Comparison of ENCODE assay signal across 1 cellular context in genomic region chr19:14145381-14145780, GRCh38.
TF ChIP-seq lines count a peak whose summit lies in the region.

No MANE protein-coding gene starts in this region.

TF ChIP-seq in H1, 55 proteins besides CTCF, POLR2A, EP300 and RAD21:
- peak; percentile 67; the same call in 1 of the 2 replicates for TF ChIP-seq KDM1A (IDR thresholded peaks at IDR 0.05; ENCODE audit: borderline replicate concordance, low read length)
- no peak for TF ChIP-seq TCF12 (IDR thresholded peaks at IDR 0.05; ENCODE audit: low read depth, low read length)
